17 cellular contexts compared by ENCODE assay signal in the genomic region with DNA sequence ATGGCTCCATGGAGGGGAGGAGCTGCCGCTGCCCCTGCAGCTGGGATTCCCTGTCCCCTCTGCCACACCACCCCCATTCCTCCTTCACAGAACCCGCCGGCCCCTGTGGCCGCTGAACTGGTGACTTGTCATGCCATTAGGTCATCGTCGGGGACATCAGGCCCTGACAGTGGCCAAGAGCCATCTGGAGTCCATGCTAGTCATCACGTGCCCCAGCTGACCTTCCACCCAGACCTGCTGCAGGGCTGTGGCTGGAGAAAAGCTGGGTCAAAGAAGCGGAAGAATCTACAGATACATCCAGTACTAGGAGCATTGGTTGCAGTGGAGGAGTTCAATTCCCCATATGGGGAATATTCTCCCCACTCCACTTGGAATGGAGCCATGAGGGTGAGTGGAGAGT.
DNase-seq lines count a peak whose midpoint lies in the region; ATAC-seq, FAIRE-seq and TF ChIP-seq lines count a peak whose summit lies in the region.
"Had no signal": no experiment of that assay in that cellular context is flagged by ENCODE, and none has a peak within 500 bp of the region (broad histone marks: within the 10 kb centered on the region; RNA-seq: fewer than 3 reads in every experiment).

No MANE protein-coding gene starts in this region.

- in situ Hi-C loops in HepG2 (cut with HindIII; ENCODE audit: extremely low pct_ligation_motif_present, low pct_unique_long_range_greater_than_20kb), result no loop called here

- no peak overlapping the region for H3K4me3 ChIP-seq in liver (ENCODE audit: low read depth in 1 of 3, low read length in 3 of 3)
- no peak overlapping the region for H3K4me3 ChIP-seq in HepG2 (replicated peaks in 1 of 3; ENCODE audit: insufficient read depth in 1 of 3, low read depth in 2 of 3, low read length in 3 of 3)
- H3K4me3 ChIP-seq in osteoblast (ENCODE audit: insufficient read depth, low read length), result no peak overlapping the region
- H3K4me3 ChIP-seq in psoas muscle, result no peak overlapping the region
- H3K4me3 ChIP-seq: GM23338 had no signal

- TF ChIP-seq POLR2A in HepG2 (IDR thresholded peaks at IDR 0.05; ENCODE audit: insufficient read depth in 1 of 2, low read depth in 2 of 2, low read length in 2 of 2), result no peak

- H3K36me3 ChIP-seq in liver (ENCODE audit: control insufficient read depth in 4 of 4, insufficient read depth in 3 of 4, low read depth in 1 of 4, low read length in 3 of 4) (no peaks in the 10 kb centered on the region), HepG2 (replicated peaks in 1 of 2; ENCODE audit: control insufficient read depth in 1 of 2, insufficient read depth in 2 of 2, low read length in 2 of 2) (no peaks in the 10 kb centered on the region), osteoblast (ENCODE audit: insufficient read depth, low read length) (no peaks in the 10 kb centered on the region), psoas muscle (ENCODE audit: insufficient read depth in 1 of 2, low read depth in 1 of 2) (no peaks in the 10 kb centered on the region)

- no peak for TF ChIP-seq CTCF in liver (IDR thresholded peaks at IDR 0.05; ENCODE audit: low read depth, low read length, missing input control)
- no peak for TF ChIP-seq CTCF in HepG2 (CRISPR knock-in tag; IDR thresholded peaks at IDR 0.05)
- TF ChIP-seq CTCF in osteoblast (IDR thresholded peaks at IDR 0.05; ENCODE audit: extremely low read depth, low read depth, low read length), result no peak
- no peak for TF ChIP-seq CTCF in psoas muscle (IDR thresholded peaks at IDR 0.05)

- H3K9ac ChIP-seq in liver (ENCODE audit: low read depth in 1 of 2, low read length in 2 of 2), result no peak overlapping the region
- H3K9ac ChIP-seq in HepG2 (ENCODE audit: insufficient read depth, low read depth, low read length), result no peak overlapping the region

- 53% methylated on average over 8 of the region's 8 CpGs for WGBS in liver
- WGBS in HepG2 (ENCODE audit: low lambda C conversion rate), result 35% methylated on average over 2 of the region's 8 CpGs
- 65 to 74% (median 69%) methylated on average over 8 of the region's 8 CpGs for WGBS in psoas muscle, 3 donors

- no peaks in the 10 kb centered on the region for H3K27me3 ChIP-seq in liver (ENCODE audit: control insufficient read depth in 4 of 4, insufficient read depth in 4 of 4, low read length in 3 of 4)
- H3K27me3 ChIP-seq in HepG2 (ENCODE audit: control insufficient read depth in 1 of 2, insufficient read depth in 2 of 2, low read length in 2 of 2), result no peaks in the 10 kb centered on the region
- H3K27me3 ChIP-seq in osteoblast (ENCODE audit: insufficient read depth, low read length), result no peaks in the 10 kb centered on the region
- H3K27me3 ChIP-seq in psoas muscle (ENCODE audit: insufficient read depth in 3 of 3, low read length in 2 of 3), result no peaks in the 10 kb centered on the region

- intact Hi-C loops in HepG2 (cut with micrococcal nuclease; ENCODE audit: unreplicated experiment) (no loop called here), psoas muscle (cut with DNase I) (no loop called here)

- TF ChIP-seq RAD21 in liver (IDR thresholded peaks at IDR 0.05) (peak; percentile 21), HepG2 (CRISPR knock-in tag; IDR thresholded peaks at IDR 0.05) (no peak)

- H2AFZ ChIP-seq in HepG2 (ENCODE audit: low read length) (no peak overlapping the region), osteoblast (ENCODE audit: low read length) (no peak overlapping the region)
- H2AFZ ChIP-seq: GM23338 had no signal

- CTCF ChIA-PET in HepG2 (lab: Yijun Ruan, JAX; ENCODE audit: low intra/inter-chr PET ratio, low total read pairs), result no interaction called here

- H3K79me2 ChIP-seq in HepG2 (ENCODE audit: insufficient read depth, low read length), result no peaks in the 10 kb centered on the region
- no peaks in the 10 kb centered on the region for H3K79me2 ChIP-seq in osteoblast (ENCODE audit: insufficient read depth, low read length)

- POLR2A ChIA-PET in HepG2 (lab: Yijun Ruan, JAX), result no interaction called here

- H3K4me1 ChIP-seq in liver (ENCODE audit: control insufficient read depth in 4 of 4, insufficient read depth in 4 of 4, low read length in 3 of 4), result peaks cover 0 to 24% (median 4%) of the 10 kb centered on the region in 4 donors
- no peaks in the 10 kb centered on the region for H3K4me1 ChIP-seq in HepG2 (ENCODE audit: insufficient read depth, low read length)
- peaks cover 18% of the 10 kb centered on the region for H3K4me1 ChIP-seq in osteoblast (ENCODE audit: insufficient read depth, low read length)
- H3K4me1 ChIP-seq in psoas muscle, result no peaks in the 10 kb centered on the region

- no peaks in the 10 kb centered on the region for H4K20me1 ChIP-seq in HepG2 (ENCODE audit: insufficient read depth, low read length)
- no peaks in the 10 kb centered on the region for H4K20me1 ChIP-seq in osteoblast (ENCODE audit: insufficient read depth, low read length)

- ATAC-seq in HepG2 (no peak), left lobe of liver (peak; percentile 90), psoas muscle (no peak)
- ATAC-seq: GM23338 had no signal

- H3K9me3 ChIP-seq in liver (ENCODE audit: control insufficient read depth in 4 of 4, low read length in 3 of 4) (no peaks in the 10 kb centered on the region), HepG2 (ENCODE audit: low read length) (no peaks in the 10 kb centered on the region), osteoblast (ENCODE audit: low read depth, low read length) (no peaks in the 10 kb centered on the region), psoas muscle (no peaks in the 10 kb centered on the region)

- H3K4me2 ChIP-seq in HepG2 (ENCODE audit: low read depth, low read length) (no peak overlapping the region), osteoblast (ENCODE audit: insufficient read depth, low read length) (no peak overlapping the region)
- H3K4me2 ChIP-seq: GM23338 had no signal

- FAIRE-seq in HepG2 (lab: Jason Lieb, UNC), result no peak
- FAIRE-seq: A204.1, G401.6, GM12891 had no signal

- DNase-seq in HepG2 (ENCODE audit: low spot score) (no peak), left lobe of liver (ENCODE audit: low spot score) (peak; percentile 91), osteoblast (ENCODE audit: insufficient read length, low spot score, missing footprints) (peak; percentile 59), psoas muscle (no peak), OCI-M1 (lab: John Stamatoyannopoulos, UW) (no peak), COLO668 (lab: John Stamatoyannopoulos, UW; ENCODE audit: unreplicated experiment) (no peak)
- DNase-seq: C1 segment of cervical spinal cord; CD4-positive, alpha-beta T cell; DMS153; DMS79 treated with DMSO at 0.1 percent for 48 hours; EL; H9 had no signal

- peak overlapping the region in 1 of 2 donors; percentile 10 for H3K27ac ChIP-seq in liver (ENCODE audit: low read depth in 1 of 2, low read length in 2 of 2)
- H3K27ac ChIP-seq in HepG2 (ENCODE audit: extremely low read length, insufficient read depth, low read length), result no peak overlapping the region
- H3K27ac ChIP-seq in osteoblast (ENCODE audit: low read depth, low read length), result no peak overlapping the region
- H3K27ac ChIP-seq in psoas muscle, result no peak overlapping the region

- TF ChIP-seq EP300 in HepG2 (IDR thresholded peaks at IDR 0.05; ENCODE audit: low read depth in 2 of 2, low read length in 2 of 2) (no peak), HepG2 (CRISPR knock-in tag; IDR thresholded peaks at IDR 0.05; ENCODE audit: borderline replicate concordance) (no peak)

- BruUV-seq in HepG2 (replicated peaks; lab: Mats Ljungman, UMichigan), result no TSS peak

TF ChIP-seq in liver, 16 proteins besides CTCF, POLR2A, EP300 and RAD21 (continues in another document):
- TF ChIP-seq HNF4A (conservative IDR thresholded peaks at IDR 0.05) (peak; percentile 5 to 80), NR2F2 (IDR thresholded peaks at IDR 0.05) (no peak), FOXA2 (IDR thresholded peaks at IDR 0.05) (no peak), YY1 (IDR thresholded peaks at IDR 0.05) (peak; percentile 37), FOXA1 (IDR thresholded peaks at IDR 0.05) (no peak)
- TF ChIP-seq, protein P1, sequence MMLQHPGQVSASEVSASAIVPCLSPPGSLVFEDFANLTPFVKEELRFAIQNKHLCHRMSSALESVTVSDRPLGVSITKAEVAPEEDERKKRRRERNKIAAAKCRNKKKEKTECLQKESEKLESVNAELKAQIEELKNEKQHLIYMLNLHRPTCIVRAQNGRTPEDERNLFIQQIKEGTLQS (IDR thresholded peaks at IDR 0.05), result no peak

TF ChIP-seq in HepG2, 621 proteins besides CTCF, POLR2A, EP300 and RAD21 (continues in another document):
- TF ChIP-seq, protein P2, sequence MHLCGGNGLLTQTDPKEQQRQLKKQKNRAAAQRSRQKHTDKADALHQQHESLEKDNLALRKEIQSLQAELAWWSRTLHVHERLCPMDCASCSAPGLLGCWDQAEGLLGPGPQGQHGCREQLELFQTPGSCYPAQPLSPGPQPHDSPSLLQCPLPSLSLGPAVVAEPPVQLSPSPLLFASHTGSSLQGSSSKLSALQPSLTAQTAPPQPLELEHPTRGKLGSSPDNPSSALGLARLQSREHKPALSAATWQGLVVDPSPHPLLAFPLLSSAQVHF (CRISPR knock-in tag; IDR thresholded peaks at IDR 0.05), result no peak
- no peak for TF ChIP-seq ZNF326 (CRISPR knock-in tag; IDR thresholded peaks at IDR 0.05; ENCODE audit: borderline replicate concordance)
- TF ChIP-seq, protein P3, sequence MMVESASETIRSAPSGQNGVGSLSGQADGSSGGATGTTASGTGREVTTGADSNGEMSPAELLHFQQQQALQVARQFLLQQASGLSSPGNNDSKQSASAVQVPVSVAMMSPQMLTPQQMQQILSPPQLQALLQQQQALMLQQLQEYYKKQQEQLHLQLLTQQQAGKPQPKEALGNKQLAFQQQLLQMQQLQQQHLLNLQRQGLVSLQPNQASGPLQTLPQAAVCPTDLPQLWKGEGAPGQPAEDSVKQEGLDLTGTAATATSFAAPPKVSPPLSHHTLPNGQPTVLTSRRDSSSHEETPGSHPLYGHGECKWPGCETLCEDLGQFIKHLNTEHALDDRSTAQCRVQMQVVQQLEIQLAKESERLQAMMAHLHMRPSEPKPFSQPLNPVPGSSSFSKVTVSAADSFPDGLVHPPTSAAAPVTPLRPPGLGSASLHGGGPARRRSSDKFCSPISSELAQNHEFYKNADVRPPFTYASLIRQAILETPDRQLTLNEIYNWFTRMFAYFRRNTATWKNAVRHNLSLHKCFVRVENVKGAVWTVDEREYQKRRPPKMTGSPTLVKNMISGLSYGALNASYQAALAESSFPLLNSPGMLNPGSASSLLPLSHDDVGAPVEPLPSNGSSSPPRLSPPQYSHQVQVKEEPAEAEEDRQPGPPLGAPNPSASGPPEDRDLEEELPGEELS (CRISPR knock-in tag; IDR thresholded peaks at IDR 0.05), result no peak

Comparison
In these comparisons a context has a peak if more than half of its experiments do, and no peak if none do; other contexts are left out.
1. DNase-seq: peak in left lobe of liver (single experiment) and osteoblast (single experiment); none in HepG2 (single experiment), psoas muscle (0 of 2), OCI-M1 (single experiment) and COLO668 (single experiment).